ENCODE assay signal across 13 cellular contexts in genomic region chr7:31892099-31892787, GRCh38.
A peak's percentile ranks its signal among the peaks of the same experiment; 100 is the strongest.
DNase-seq lines count a peak whose midpoint lies in the region; ATAC-seq and TF ChIP-seq lines count a peak whose summit lies in the region.
"Had no signal": no experiment of that assay in that cellular context is flagged by ENCODE, and none has a peak within 500 bp of the region (broad histone marks: within the 10 kb centered on the region; RNA-seq: fewer than 3 reads in every experiment).

No MANE protein-coding gene starts in this region.

- TF ChIP-seq CTCF in left ventricle myocardium inferior (IDR thresholded peaks at IDR 0.05; ENCODE audit: borderline replicate concordance) (no peak), Caco-2 (IDR thresholded peaks at IDR 0.05; ENCODE audit: insufficient read depth in 1 of 2, low read depth in 1 of 2, low read length in 1 of 2, severe bottlenecking in 1 of 2, unreplicated experiment in 1 of 2) (no peak)

- H3K4me3 ChIP-seq in left ventricle myocardium inferior: no peak overlapping the region
- H3K4me3 ChIP-seq in Caco-2 (ENCODE audit: low read depth, low read length): no peak overlapping the region
- H3K4me3 ChIP-seq: GM23248, upper lobe of right lung had no signal

- H3K27ac Mint-ChIP-seq in Caco-2 (ENCODE audit: unreplicated experiment): no peak overlapping the region

- intact Hi-C loops in left ventricle myocardium inferior (cut with micrococcal nuclease): no loop called here
- intact Hi-C loops in left cardiac atrium (cut with DNase I): no loop called here
- intact Hi-C loops in Caco-2 (cut with micrococcal nuclease; ENCODE audit: unreplicated experiment): no loop called here

- H3K4me3 Mint-ChIP-seq in Caco-2 (ENCODE audit: unreplicated experiment): no peak overlapping the region

- ATAC-seq in left cardiac atrium: no peak
- peak; percentile 90 for ATAC-seq in GM21723 (IDR thresholded peaks at IDR 0.05; ENCODE audit: unreplicated experiment)
- peak; percentile 79 for ATAC-seq in HG03108 (IDR thresholded peaks at IDR 0.05; ENCODE audit: unreplicated experiment)
- ATAC-seq: sciatic nerve, upper lobe of right lung had no signal

- CTCF ChIA-PET in Caco-2 (lab: Charles Lee): no interaction called here

- no peaks in the 10 kb centered on the region for H3K36me3 Mint-ChIP-seq in Caco-2 (ENCODE audit: insufficient read depth, unreplicated experiment)

- DNase-seq in left ventricle myocardium inferior (no peak), left cardiac atrium (no peak), HUDEP-2 (lab: John Stamatoyannopoulos, UW; ENCODE audit: unreplicated experiment in 76 of 76) (no peak), Caco-2 (no peak), T1000 (lab: John Stamatoyannopoulos, UW) (no peak), SK-N-DZ (ENCODE audit: low spot score) (no peak)
- DNase-seq: DMS53, GM23248, upper lobe of right lung had no signal

- POLR2A ChIA-PET in Caco-2 (lab: Charles Lee): no interaction called here

- no TSS peak for BruUV-seq in Caco-2 (replicated peaks; lab: Mats Ljungman, UMichigan)

- H3K27ac ChIP-seq in left ventricle myocardium inferior (replicated peaks): peak overlapping the region; percentile 39
- H3K27ac ChIP-seq: GM23248, KMS-11, upper lobe of right lung had no signal

- H3K9me3 ChIP-seq in left ventricle myocardium inferior (replicated peaks) (no peaks in the 10 kb centered on the region), Caco-2 (no peaks in the 10 kb centered on the region)
- H3K9me3 ChIP-seq: upper lobe of right lung had no signal

- no peaks in the 10 kb centered on the region for H3K27me3 ChIP-seq in left ventricle myocardium inferior (ENCODE audit: low read depth)
- no peaks in the 10 kb centered on the region for H3K27me3 ChIP-seq in Caco-2 (replicated peaks; ENCODE audit: control insufficient read depth, insufficient read depth, low read length)
- H3K27me3 ChIP-seq: upper lobe of right lung had no signal

- peaks cover 5% of the 10 kb centered on the region for H3K27me3 Mint-ChIP-seq in Caco-2 (ENCODE audit: insufficient read depth, unreplicated experiment)

- peaks cover 88% of the 10 kb centered on the region for H3K4me1 ChIP-seq in left ventricle myocardium inferior
- no peaks in the 10 kb centered on the region; the same call in 1 of the 2 replicates for H3K4me1 ChIP-seq in Caco-2
- H3K4me1 ChIP-seq: upper lobe of right lung had no signal

- H3K36me3 ChIP-seq in left ventricle myocardium inferior (no peaks in the 10 kb centered on the region), Caco-2 (ENCODE audit: control insufficient read depth, insufficient read depth, low read length) (no peaks in the 10 kb centered on the region)
- H3K36me3 ChIP-seq: upper lobe of right lung had no signal

- peaks cover under 1% of the 10 kb centered on the region for H3K9me3 Mint-ChIP-seq in Caco-2 (ENCODE audit: unreplicated experiment)

- H3K4me1 Mint-ChIP-seq in Caco-2 (ENCODE audit: low read depth, unreplicated experiment): no peaks in the 10 kb centered on the region

Comparison
In these comparisons a context has a peak if more than half of its experiments do, and no peak if none do; other contexts are left out.
1. ATAC-seq: peak in GM21723 (single experiment) and HG03108 (single experiment); none in left cardiac atrium (0 of 2).